In genomic region chr13:111968611-111969010, GRCh38 we compare ENCODE assay signal across 30 cellular contexts.
"Had no signal": no experiment of that assay in that cellular context is flagged by ENCODE, and none has a peak within 500 bp of the region (broad histone marks: within the 10 kb centered on the region; RNA-seq: fewer than 3 reads in every experiment).

No MANE protein-coding gene starts in this region.

- ATAC-seq: activated CD8-positive, alpha-beta T cell treated with anti-CD3 and anti-CD28 coated beads for 36 hours; activated T-cell treated with anti-CD3 and anti-CD28 coated beads, Interleukin-2, amount 50 U/mL, for 72 hours; activated T-helper 17 cell treated with anti-CD3 and anti-CD28 coated beads, Interleukin-2, amount 50 U/mL, for 72 hours; Panc1 had no signal

- H3K27ac Mint-ChIP-seq: activated CD8-positive, alpha-beta T cell treated with anti-CD3 and anti-CD28 coated beads for 36 hours; activated naive CD8-positive, alpha-beta T cell treated with anti-CD3 and anti-CD28 coated beads for 36 hours; activated T-cell treated with anti-CD3 and anti-CD28 coated beads, Interleukin-2, amount 50 U/mL, for 72 hours; activated T-helper 17 cell treated with anti-CD3 and anti-CD28 coated beads, Interleukin-2, amount 50 U/mL, for 72 hours had no signal

- H3K4me3 ChIP-seq: ascending aorta, breast epithelium, SJCRH30, SK-N-MC had no signal

- H3K4me2 ChIP-seq: KMS-11 had no signal

- H3K36me3 ChIP-seq: ascending aorta, breast epithelium, SJCRH30, WERI-Rb-1 had no signal

- H3K9ac ChIP-seq: KMS-11 had no signal

- H3K27me3 ChIP-seq: ascending aorta had no signal

- H3K27ac ChIP-seq: ascending aorta, breast epithelium, KMS-11, SJCRH30, SK-N-MC, WERI-Rb-1 had no signal

- H3K4me1 Mint-ChIP-seq: activated naive CD8-positive, alpha-beta T cell treated with anti-CD3 and anti-CD28 coated beads for 36 hours; activated T-helper 17 cell treated with anti-CD3 and anti-CD28 coated beads, Interleukin-2, amount 50 U/mL, for 72 hours had no signal

- H3K4me3 Mint-ChIP-seq: activated CD8-positive, alpha-beta T cell treated with anti-CD3 and anti-CD28 coated beads for 36 hours; activated naive CD8-positive, alpha-beta T cell treated with anti-CD3 and anti-CD28 coated beads for 36 hours; activated T-cell treated with anti-CD3 and anti-CD28 coated beads, Interleukin-2, amount 50 U/mL, for 72 hours; activated T-helper 17 cell treated with anti-CD3 and anti-CD28 coated beads, Interleukin-2, amount 50 U/mL, for 72 hours had no signal

- H3K36me3 Mint-ChIP-seq: activated naive CD8-positive, alpha-beta T cell treated with anti-CD3 and anti-CD28 coated beads for 36 hours had no signal

- DNase-seq: activated CD4-positive, alpha-beta T cell treated with anti-CD3 and anti-CD28 coated beads for 1 hour; activated CD4-positive, alpha-beta T cell treated with anti-CD3 and anti-CD28 coated beads for 48 hours; activated CD4-positive, CD25-positive, alpha-beta regulatory T cell; activated CD8-positive, alpha-beta T cell treated with anti-CD3 and anti-CD28 coated beads for 36 hours; activated effector memory CD4-positive, alpha-beta T cell treated with anti-CD3 and anti-CD28 coated beads, Interleukin-2, amount 50 U/mL, for 16 hours; activated naive CD4-positive, alpha-beta T cell; activated naive CD4-positive, alpha-beta T cell treated with anti-CD3 and anti-CD28 coated beads, Interleukin-2, amount 50 U/mL, for 16 hours; activated naive CD8-positive, alpha-beta T cell treated with anti-CD3 and anti-CD28 coated beads for 36 hours; activated T-cell treated with anti-CD3 and anti-CD28 coated beads, Interleukin-2, amount 50 U/mL, for 1 hour; activated T-cell treated with anti-CD3 and anti-CD28 coated beads, Interleukin-2, amount 50 U/mL, for 72 hours; amniotic stem cell; central memory CD4-positive, alpha-beta T cell; MM.1S; MV-4-11; NCI-H1092; NCI-H1436 treated with DMSO at 0.1 percent for 48 hours; NCI-H1694 treated with DMSO at 0.1 percent for 48 hours; NCI-H2029 treated with DMSO at 0.1 percent for 48 hours; NCI-H345; NCI-H526 treated with DMSO at 0.1 percent for 48 hours; SHP77; SJCRH30; T1000; WERI-Rb-1 had no signal

- H3K4me1 ChIP-seq: ascending aorta, breast epithelium, SJCRH30 had no signal

- H3K9me3 ChIP-seq: ascending aorta, breast epithelium, SJCRH30 had no signal

- H3K9me3 Mint-ChIP-seq: activated CD8-positive, alpha-beta T cell treated with anti-CD3 and anti-CD28 coated beads for 36 hours; activated naive CD8-positive, alpha-beta T cell treated with anti-CD3 and anti-CD28 coated beads for 36 hours; activated T-helper 17 cell treated with anti-CD3 and anti-CD28 coated beads, Interleukin-2, amount 50 U/mL, for 72 hours had no signal
